ENCODE assay signal across 28 cellular contexts in genomic region chr5:72499730-72500129, GRCh38. TPM values are rescaled to one million over a fixed set of nuclear protein-coding genes. Genes with fewer than 3 reads are reported as not detected.
DNase-seq lines count a peak whose midpoint lies in the region; ATAC-seq, FAIRE-seq and TF ChIP-seq lines count a peak whose summit lies in the region.
"Had no signal": no experiment of that assay in that cellular context is flagged by ENCODE, and none has a peak within 500 bp of the region (broad histone marks: within the 10 kb centered on the region; RNA-seq: fewer than 3 reads in every experiment).

No MANE protein-coding gene starts in this region.

- H3K9me3 Mint-ChIP-seq in GM23338: no peaks in the 10 kb centered on the region
- H3K9me3 Mint-ChIP-seq: activated naive CD8-positive, alpha-beta T cell treated with anti-CD3 and anti-CD28 coated beads for 36 hours; mesothelial cell of epicardium; naive thymus-derived CD4-positive, alpha-beta T cell had no signal

- 83 to 96% methylated on average over 7 to 11 of the region's 12 CpGs for WGBS in esophagus squamous epithelium, 2 donors
- 62% methylated on average over 12 of the region's 12 CpGs for WGBS in HepG2 (ENCODE audit: low lambda C conversion rate)

- POLR2A ChIA-PET in HepG2 (lab: Yijun Ruan, JAX): no interaction called here

- peak; percentile 18 for DNase-seq in GM23338 (ENCODE audit: low spot score)
- DNase-seq in esophagus squamous epithelium (lab: John Stamatoyannopoulos, UW): no peak
- DNase-seq in HepG2 (ENCODE audit: low spot score): no peak
- DNase-seq in gastrocnemius medialis: peak in 1 of 2 donors; percentile 18
- no peak for DNase-seq in amniotic stem cell (lab: John Stamatoyannopoulos, UW)
- DNase-seq in foreskin melanocyte: no peak
- no peak for DNase-seq in stimulated activated naive CD8-positive, alpha-beta T cell treated with anti-CD3 and anti-CD28 coated beads, Interleukin-15, Interleukin-2, amounts not matched to agents 100 U/mL and 50 U/mL, for 24 hours
- DNase-seq: 8988T; activated CD4-positive, alpha-beta T cell treated with anti-CD3 and anti-CD28 coated beads for 1 hour; activated CD8-positive, alpha-beta memory T cell treated with anti-CD3 and anti-CD28 coated beads for 24 hours; activated effector memory CD4-positive, alpha-beta T cell treated with anti-CD3 and anti-CD28 coated beads, Interleukin-2, amount 50 U/mL, for 16 hours; activated naive CD8-positive, alpha-beta T cell treated with anti-CD3 and anti-CD28 coated beads for 36 hours; activated T-cell treated with anti-CD3 and anti-CD28 coated beads, Interleukin-2, amount 50 U/mL, for 1 hour; body of pancreas; head of caudate nucleus; naive thymus-derived CD4-positive, alpha-beta T cell; NCI-H146; occipital lobe; stimulated activated CD4-positive, alpha-beta T cell treated with anti-CD3 and anti-CD28 coated beads, Interleukin-1b, Interleukin-23, amount 100 ng/mL, for 48 hours; stimulated activated CD8-positive, alpha-beta memory T cell treated with anti-CD3 and anti-CD28 coated beads, Interleukin-4, amount 100 ng/mL, for 48 hours; stomach; T-helper 17 cell had no signal

- peaks cover 45% of the 10 kb centered on the region for H3K4me1 Mint-ChIP-seq in GM23338
- H3K4me1 Mint-ChIP-seq: activated naive CD8-positive, alpha-beta T cell treated with anti-CD3 and anti-CD28 coated beads for 36 hours; naive thymus-derived CD4-positive, alpha-beta T cell; T-helper 17 cell had no signal

- CTCF ChIA-PET in HepG2 (lab: Yijun Ruan, JAX; ENCODE audit: low intra/inter-chr PET ratio, low total read pairs): no interaction called here

- H3K4me3 ChIP-seq in GM23338: no peak overlapping the region
- no peak overlapping the region for H3K4me3 ChIP-seq in esophagus squamous epithelium
- no peak overlapping the region for H3K4me3 ChIP-seq in HepG2 (replicated peaks in 1 of 3; ENCODE audit: insufficient read depth in 1 of 3, low read depth in 2 of 3, low read length in 3 of 3)
- no peak overlapping the region for H3K4me3 ChIP-seq in gastrocnemius medialis
- H3K4me3 ChIP-seq: body of pancreas, SK-N-MC, smooth muscle cell, stomach had no signal

- H2AFZ ChIP-seq in GM23338: peak overlapping the region; percentile 92
- no peak overlapping the region for H2AFZ ChIP-seq in HepG2 (ENCODE audit: low read length)

- no peaks in the 10 kb centered on the region for H3K9me3 ChIP-seq in esophagus squamous epithelium
- no peaks in the 10 kb centered on the region for H3K9me3 ChIP-seq in HepG2 (ENCODE audit: low read length)
- no peaks in the 10 kb centered on the region for H3K9me3 ChIP-seq in gastrocnemius medialis
- H3K9me3 ChIP-seq: body of pancreas, stomach had no signal

- H3K27me3 Mint-ChIP-seq in GM23338 (ENCODE audit: insufficient read depth, low read depth, poor library complexity): no peaks in the 10 kb centered on the region

- in situ Hi-C loops in HepG2 (cut with HindIII; ENCODE audit: extremely low pct_ligation_motif_present, low pct_unique_long_range_greater_than_20kb) (no loop called here), gastrocnemius medialis (cut with MboI; ENCODE audit: low sequenced_read_pairs in 4 of 4) (no loop called here)

- TF ChIP-seq CTCF in GM23338 (conservative IDR thresholded peaks at IDR 0.05; ENCODE audit: low read depth in 2 of 2) (peak in 1 of 2 experiments; percentile 10; a peak in 1 of 4 replicates), esophagus squamous epithelium (IDR thresholded peaks at IDR 0.05) (no peak), HepG2 (CRISPR knock-in tag; IDR thresholded peaks at IDR 0.05) (0 out of 2 replicates have a peak, but pooled peaks have one; percentile 7), gastrocnemius medialis (IDR thresholded peaks at IDR 0.05 in 4 of 5, conservative IDR thresholded peaks at IDR 0.05 in 1 of 5) (no peak)

- no peak overlapping the region for H3K4me3 Mint-ChIP-seq in GM23338
- H3K4me3 Mint-ChIP-seq: activated naive CD8-positive, alpha-beta T cell treated with anti-CD3 and anti-CD28 coated beads for 36 hours; mesothelial cell of epicardium; naive thymus-derived CD4-positive, alpha-beta T cell; T-helper 17 cell had no signal

- no TSS peak for BruUV-seq in HepG2 (replicated peaks; lab: Mats Ljungman, UMichigan)

- H3K27ac Mint-ChIP-seq in GM23338: no peak overlapping the region
- H3K27ac Mint-ChIP-seq: activated naive CD8-positive, alpha-beta T cell treated with anti-CD3 and anti-CD28 coated beads for 36 hours; mesothelial cell of epicardium; naive thymus-derived CD4-positive, alpha-beta T cell; T-helper 17 cell had no signal

- H3K36me3 Mint-ChIP-seq in GM23338 (ENCODE audit: low read depth): no peaks in the 10 kb centered on the region
- H3K36me3 Mint-ChIP-seq: activated naive CD8-positive, alpha-beta T cell treated with anti-CD3 and anti-CD28 coated beads for 36 hours; mesothelial cell of epicardium; naive thymus-derived CD4-positive, alpha-beta T cell had no signal

- TF ChIP-seq RAD21 in HepG2 (CRISPR knock-in tag; IDR thresholded peaks at IDR 0.05): no peak

- no peaks in the 10 kb centered on the region for H3K9me2 ChIP-seq in GM23338 (ENCODE audit: insufficient read depth)

- TF ChIP-seq EP300 in HepG2 (IDR thresholded peaks at IDR 0.05; ENCODE audit: low read depth in 2 of 2, low read length in 2 of 2) (no peak), HepG2 (CRISPR knock-in tag; IDR thresholded peaks at IDR 0.05; ENCODE audit: borderline replicate concordance) (no peak)

- H3K27ac ChIP-seq in GM23338 (ENCODE audit: low read depth) (no peak overlapping the region), esophagus squamous epithelium (peak overlapping the region in 3 of 4 donors; percentile 15 to 46 (median 34)), HepG2 (ENCODE audit: extremely low read length, insufficient read depth, low read length) (no peak overlapping the region), gastrocnemius medialis (peak overlapping the region; percentile 62 to 82 (median 74))
- H3K27ac ChIP-seq: body of pancreas, RWPE1, SK-N-MC had no signal

- TF ChIP-seq POLR2A in esophagus squamous epithelium (IDR thresholded peaks at IDR 0.05) (no peak), HepG2 (IDR thresholded peaks at IDR 0.05; ENCODE audit: insufficient read depth in 1 of 2, low read depth in 2 of 2, low read length in 2 of 2) (no peak), gastrocnemius medialis (IDR thresholded peaks at IDR 0.05) (no peak)

- H3K79me2 ChIP-seq in GM23338 (replicated peaks; ENCODE audit: insufficient read depth) (no peaks in the 10 kb centered on the region), HepG2 (ENCODE audit: insufficient read depth, low read length) (no peaks in the 10 kb centered on the region)

- H3K4me1 ChIP-seq in GM23338 (ENCODE audit: insufficient read depth): peaks cover 21% of the 10 kb centered on the region; the same call in 1 of the 2 replicates
- H3K4me1 ChIP-seq in esophagus squamous epithelium: peaks cover 0 to 8% (median 0%) of the 10 kb centered on the region in 3 donors
- H3K4me1 ChIP-seq in HepG2 (ENCODE audit: insufficient read depth, low read length): peaks cover 10% of the 10 kb centered on the region
- H3K4me1 ChIP-seq in gastrocnemius medialis: peaks cover 17 to 40% of the 10 kb centered on the region in 2 donors
- H3K4me1 ChIP-seq: body of pancreas had no signal

- no peak for FAIRE-seq in HepG2 (lab: Jason Lieb, UNC)

- ATAC-seq in GM23338: peak; percentile 26; the same call in 2 of the 3 replicates
- ATAC-seq in HepG2: peak; percentile 48; the same call in 2 of the 3 replicates
- peak; percentile 18 to 25 for ATAC-seq in gastrocnemius medialis
- no peak for ATAC-seq in GM19455 (IDR thresholded peaks at IDR 0.05; ENCODE audit: unreplicated experiment)
- no peak for ATAC-seq in stimulated activated naive CD8-positive, alpha-beta T cell treated with anti-CD3 and anti-CD28 coated beads, Interleukin-15, Interleukin-2, amounts not matched to agents 100 U/mL and 50 U/mL, for 24 hours
- ATAC-seq: body of pancreas; naive thymus-derived CD4-positive, alpha-beta T cell; T-helper 17 cell had no signal

- H3K27me3 ChIP-seq in GM23338 (ENCODE audit: insufficient read depth) (no peaks in the 10 kb centered on the region), esophagus squamous epithelium (no peaks in the 10 kb centered on the region), HepG2 (ENCODE audit: control insufficient read depth in 1 of 2, insufficient read depth in 2 of 2, low read length in 2 of 2) (peaks cover 2 to 21% of the 10 kb centered on the region in 2 experiments), gastrocnemius medialis (no peaks in the 10 kb centered on the region)
- H3K27me3 ChIP-seq: body of pancreas, stomach had no signal

- H3K9ac ChIP-seq in HepG2 (ENCODE audit: insufficient read depth, low read depth, low read length): no peak overlapping the region

- no peak overlapping the region for H3K4me2 ChIP-seq in GM23338
- no peak overlapping the region for H3K4me2 ChIP-seq in HepG2 (ENCODE audit: low read depth, low read length)
- H3K4me2 ChIP-seq: smooth muscle cell had no signal

- no peaks in the 10 kb centered on the region for H3K36me3 ChIP-seq in GM23338 (ENCODE audit: insufficient read depth)
- H3K36me3 ChIP-seq in esophagus squamous epithelium: no peaks in the 10 kb centered on the region
- H3K36me3 ChIP-seq in HepG2 (replicated peaks in 1 of 2; ENCODE audit: control insufficient read depth in 1 of 2, insufficient read depth in 2 of 2, low read length in 2 of 2): no peaks in the 10 kb centered on the region
- H3K36me3 ChIP-seq in gastrocnemius medialis: no peaks in the 10 kb centered on the region
- H3K36me3 ChIP-seq: stomach had no signal

- no peaks in the 10 kb centered on the region for H4K20me1 ChIP-seq in GM23338 (replicated peaks; ENCODE audit: insufficient read depth)
- H4K20me1 ChIP-seq in HepG2 (ENCODE audit: insufficient read depth, low read length): no peaks in the 10 kb centered on the region

- intact Hi-C loops in esophagus squamous epithelium (cut with DNase I): no loop called here
- intact Hi-C loops in HepG2 (cut with micrococcal nuclease; ENCODE audit: unreplicated experiment): no loop called here
- intact Hi-C loops in gastrocnemius medialis (cut with DNase I; ENCODE audit: low total_unique reads): loop anchor here (5.0 kb wide), 1 partner anchor 32 kb away; no protein-coding TSS in a partner anchor

- H3F3A ChIP-seq in GM23338 (replicated peaks; ENCODE audit: low read depth): no peaks in the 10 kb centered on the region

RNA-seq across cellular contexts. Expression of gene ZNF366, which starts 7.5 kb away (rescaled TPM):
- total RNA-seq in GM23338 (2014; rRNA removed; shearing (Covaris generic)): not detected in 2 replicates
- polyA plus RNA-seq in GM23338 (2016; fragmentation: Nextera tagmentation; extraction: Ambion mirVana) (not detected in 2 replicates), HepG2 (2011; rRNA removed) (not detected in 2 replicates)
- total RNA-seq in esophagus squamous epithelium (1 to 10 TPM in 2 of 4 donors, under 1 TPM in 2; 0.48 to 2.9 (median 1.4) TPM), HepG2 (2016; rRNA removed; fragmentation: Illumina TruSeq; extraction: Trizol) (not detected in 2 replicates), gastrocnemius medialis (1 to 10 TPM; 2.0 to 5.8 (median 3.0) TPM)
- not detected in 2 replicates for total RNA-seq in HepG2 (2016; cell fraction: cytosol; rRNA removed; fragmentation: Illumina TruSeq; extraction: Trizol; ENCODE audit: low read depth)
- not detected in 2 replicates for total RNA-seq in HepG2 (2016; cell fraction: insoluble cytoplasmic fraction; rRNA removed; fragmentation: Illumina TruSeq; extraction: Trizol)
- total RNA-seq in HepG2 (2016; cell fraction: membrane; rRNA removed; fragmentation: Illumina TruSeq; extraction: Trizol): not detected in 2 replicates
- total RNA-seq in HepG2 (2016; cell fraction: nucleus; rRNA removed; fragmentation: Illumina TruSeq; extraction: Trizol): not detected in 2 replicates
- polyA plus RNA-seq in HepG2 (2011; cell fraction: cytosol; rRNA removed): not detected in 2 replicates
- not detected in 2 replicates for polyA plus RNA-seq in HepG2 (2011; cell fraction: nucleus; rRNA removed)
- polyA plus RNA-seq in HepG2 (2012): not detected in 2 replicates
- polyA plus RNA-seq in HepG2 (2016; cell fraction: cytosol; fragmentation: Illumina TruSeq; extraction: Trizol; ENCODE audit: low read depth): not detected in 2 replicates
- not detected in 2 replicates for polyA plus RNA-seq in HepG2 (2016; cell fraction: insoluble cytoplasmic fraction; fragmentation: Illumina TruSeq; extraction: Trizol; ENCODE audit: low read depth)
- polyA plus RNA-seq in HepG2 (2016; cell fraction: membrane; fragmentation: Illumina TruSeq; extraction: Trizol; ENCODE audit: low read depth): not detected in 2 replicates
- not detected in 2 replicates for polyA plus RNA-seq in HepG2 (2016; cell fraction: nucleus; fragmentation: Illumina TruSeq; extraction: Trizol; ENCODE audit: insufficient read depth, low read depth)
- not detected in 2 replicates for polyA minus RNA-seq in HepG2 (2011; rRNA and poly(A)+ RNA removed; ENCODE audit: low replicate concordance)
- polyA minus RNA-seq in HepG2 (2011; cell fraction: cytosol; rRNA and poly(A)+ RNA removed): not detected in 2 replicates
- not detected in 2 replicates for polyA minus RNA-seq in HepG2 (2011; cell fraction: nucleus; rRNA and poly(A)+ RNA removed)
- total RNA-seq: activated naive CD8-positive, alpha-beta T cell treated with anti-CD3 and anti-CD28 coated beads for 36 hours; mesothelial cell of epicardium; NCI-H460; smooth muscle cell had no signal
- polyA plus RNA-seq: naive thymus-derived CD4-positive, alpha-beta T cell; smooth muscle cell had no signal

Comparison
In these comparisons a context has a peak if more than half of its experiments do, and no peak if none do; other contexts are left out.
1. ATAC-seq: peak in GM23338 (single experiment), HepG2 (single experiment) and gastrocnemius medialis (2 of 2); none in GM19455 (single experiment) and stimulated activated naive CD8-positive, alpha-beta T cell treated with anti-CD3 and anti-CD28 coated beads, Interleukin-15, Interleukin-2, amounts not matched to agents 100 U/mL and 50 U/mL, for 24 hours (single experiment).
2. H3K27ac ChIP-seq: peak in esophagus squamous epithelium (3 of 4) and gastrocnemius medialis (4 of 4); none in GM23338 (single experiment) and HepG2 (single experiment).